8 cellular contexts compared by ENCODE assay signal in genomic region chr18:35231052-35231451, GRCh38. TPM values are rescaled to one million over a fixed set of nuclear protein-coding genes. Genes with fewer than 3 reads are reported as not detected.
A peak's percentile ranks its signal among the peaks of the same experiment; 100 is the strongest.
DNase-seq lines count a peak whose midpoint lies in the region; ATAC-seq and TF ChIP-seq lines count a peak whose summit lies in the region.

No MANE protein-coding gene starts in this region.

- no peak for TF ChIP-seq EP300 in esophagus muscularis mucosa (IDR thresholded peaks at IDR 0.05)

- no TSS peak for BruUV-seq in OCI-LY7 (replicated peaks; lab: Mats Ljungman, UMichigan)

- no peaks in the 10 kb centered on the region for H3K27me3 ChIP-seq in esophagus muscularis mucosa

- no peaks in the 10 kb centered on the region for H3K9me2 ChIP-seq in OCI-LY7 (ENCODE audit: insufficient read depth, low read length)

- CTCF ChIA-PET in OCI-LY7 (lab: Charles Lee; ENCODE audit: unreplicated experiment): no interaction called here

- H4K20me1 ChIP-seq in OCI-LY7 (ENCODE audit: insufficient read depth, low read length): no peaks in the 10 kb centered on the region

- peak; percentile 95 for ATAC-seq in GM21390 (IDR thresholded peaks at IDR 0.05; ENCODE audit: unreplicated experiment)
- peak; percentile 92 to 99 for ATAC-seq in naive B cell (ENCODE audit: low read depth in 2 of 2)

- H3K27ac ChIP-seq in OCI-LY7 (ENCODE audit: low read depth, low read length, poor library complexity, severe bottlenecking): no peak overlapping the region
- H3K27ac ChIP-seq in esophagus muscularis mucosa (replicated peaks in 1 of 4): no peak overlapping the region

- H3K4me1 Mint-ChIP-seq in IgD-negative memory B cell (peaks cover 4 to 5% (median 4%) of the 10 kb centered on the region in 3 donors), naive B cell (peaks cover 3 to 5% (median 3%) of the 10 kb centered on the region in 3 donors)

- H3K79me2 ChIP-seq in OCI-LY7 (ENCODE audit: insufficient read depth, low read depth, low read length): no peaks in the 10 kb centered on the region

- peak overlapping the region; percentile 46; the same call in 1 of the 2 replicates for H2AFZ ChIP-seq in OCI-LY7 (ENCODE audit: low read length)

- H3K4me3 Mint-ChIP-seq in IgD-negative memory B cell (peak overlapping the region in 3 of 4 donors; percentile 5 to 84 (median 62)), naive B cell (peak overlapping the region in 4 of 8 donors; percentile 44 to 63 (median 54))

- WGBS in esophagus muscularis mucosa: 2% methylated on average over 6 of the region's 6 CpGs

- H3K4me2 ChIP-seq in OCI-LY7 (ENCODE audit: low read length): peak overlapping the region; percentile 41; the same call in 1 of the 2 replicates

- H3K4me1 ChIP-seq in OCI-LY7 (ENCODE audit: insufficient read depth, low read length, poor library complexity, severe bottlenecking) (no peaks in the 10 kb centered on the region), esophagus muscularis mucosa (peaks cover 0 to 4% (median 2%) of the 10 kb centered on the region in 4 donors)

- H3K36me3 Mint-ChIP-seq in IgD-negative memory B cell (no peaks in the 10 kb centered on the region), naive B cell (no peaks in the 10 kb centered on the region)

- intact Hi-C loops in OCI-LY7 (cut with micrococcal nuclease; ENCODE audit: unreplicated experiment) (loop anchor here (1.0 to 2.0 kb wide), 2 partner anchors 124 to 224 kb away; no protein-coding TSS in a partner anchor), esophagus muscularis mucosa (cut with DNase I) (no loop called here)

- no peaks in the 10 kb centered on the region for H3K9me3 ChIP-seq in OCI-LY7 (ENCODE audit: low read length)
- H3K9me3 ChIP-seq in esophagus muscularis mucosa: no peaks in the 10 kb centered on the region

- H3K9me3 Mint-ChIP-seq in IgD-negative memory B cell: no peaks in the 10 kb centered on the region
- no peaks in the 10 kb centered on the region for H3K9me3 Mint-ChIP-seq in naive B cell

- DNase-seq in CMK (ENCODE audit: low read depth) (peak; percentile 58), OCI-LY7 (ENCODE audit: low spot score) (peak; percentile 69), activated T-cell treated with anti-CD3 and anti-CD28 coated beads for 48 hours (ENCODE audit: low read depth) (peak; percentile 53), esophagus muscularis mucosa (ENCODE audit: extremely low spot score) (no peak), naive B cell (peak; percentile 73)
- peak; percentile 55 to 62 for DNase-seq in stimulated activated CD8-positive, alpha-beta memory T cell treated with anti-CD3 and anti-CD28 coated beads, Interleukin-7, amount 100 ng/mL, for 4 hours (ENCODE audit: low read depth in 2 of 2)

- TF ChIP-seq POLR2A in esophagus muscularis mucosa (IDR thresholded peaks at IDR 0.05; ENCODE audit: low read depth): no peak

- H3K27me3 Mint-ChIP-seq in IgD-negative memory B cell (no peaks in the 10 kb centered on the region), naive B cell (no peaks in the 10 kb centered on the region)

- H3K36me3 ChIP-seq in OCI-LY7 (ENCODE audit: insufficient read depth, low read length) (no peaks in the 10 kb centered on the region), esophagus muscularis mucosa (no peaks in the 10 kb centered on the region)

- no peak overlapping the region for H3K27ac Mint-ChIP-seq in IgD-negative memory B cell
- no peak overlapping the region for H3K27ac Mint-ChIP-seq in naive B cell

- peak overlapping the region; percentile 41 for H3K4me3 ChIP-seq in OCI-LY7 (ENCODE audit: low read depth, low read length, poor library complexity, severe bottlenecking)
- H3K4me3 ChIP-seq in esophagus muscularis mucosa: peak overlapping the region in 2 of 4 donors; percentile 14 to 15

- TF ChIP-seq CTCF in OCI-LY7 (conservative IDR thresholded peaks at IDR 0.05; ENCODE audit: low read length) (peak; percentile 81), esophagus muscularis mucosa (IDR thresholded peaks at IDR 0.05) (peak; percentile 89 to 95 (median 91))

- POLR2A ChIA-PET in OCI-LY7 (lab: Charles Lee): interaction anchor here (1.0 kb wide), 1 partner anchor 207 kb away, joined by 3 read pairs; no protein-coding TSS in a partner anchor

RNA-seq across cellular contexts. Expression of gene ZNF397, which starts 9.8 kb away (rescaled TPM):
- polyA plus RNA-seq in IgD-negative memory B cell (13.0 TPM), naive B cell (ENCODE audit: low read depth in 6 of 6) (10 to 100 TPM in 3 of 6 donors, 1 to 10 TPM in 3; 7.7 to 18.1 (median 10.9) TPM)
- 8.0 and 11.8 TPM in 2 replicates for total RNA-seq in OCI-LY7 (2014; rRNA removed; shearing (Covaris generic))
- total RNA-seq in OCI-LY7 (2022) (14.9 and 15.6 TPM in 2 replicates), esophagus muscularis mucosa (10 to 100 TPM; 22.2 to 27.8 (median 24.9) TPM)

RNA-seq across cellular contexts. Expression of gene ZSCAN30, which starts 59.0 kb away (rescaled TPM):
- polyA plus RNA-seq in IgD-negative memory B cell: 4.8 TPM
- 4.3 and 7.5 TPM in 2 replicates for total RNA-seq in OCI-LY7 (2014; rRNA removed; shearing (Covaris generic))
- total RNA-seq in OCI-LY7 (2022): 7.6 and 9.1 TPM in 2 replicates
- 10 to 100 TPM in 2 of 4 donors, 1 to 10 TPM in 2; 8.6 to 14.2 (median 10.2) TPM for total RNA-seq in esophagus muscularis mucosa
- polyA plus RNA-seq in naive B cell (ENCODE audit: low read depth in 6 of 6): 10 to 100 TPM in 1 of 6 donors, 1 to 10 TPM in 5; 4.5 to 11.3 (median 8.9) TPM
